ENCODE assay signal across 21 cellular contexts in genomic region chr9:114046876-114047275, GRCh38. TPM values are rescaled to one million over a fixed set of nuclear protein-coding genes. Genes with fewer than 3 reads are reported as not detected.
DNase-seq lines count a peak whose midpoint lies in the region; ATAC-seq and TF ChIP-seq lines count a peak whose summit lies in the region.
"Had no signal": no experiment of that assay in that cellular context is flagged by ENCODE, and none has a peak within 500 bp of the region (broad histone marks: within the 10 kb centered on the region; RNA-seq: fewer than 3 reads in every experiment).

No MANE protein-coding gene starts in this region.

- H3K27ac ChIP-seq in PC-3 (ENCODE audit: low read length), result no peak overlapping the region

- CTCF ChIA-PET in PC-3 (lab: Charles Lee), result no interaction called here

- POLR2A ChIA-PET in PC-3 (lab: Charles Lee; ENCODE audit: unreplicated experiment), result no interaction called here

- BruUV-seq in PC-3 (replicated peaks; lab: Mats Ljungman, UMichigan), result no TSS peak

- no peaks in the 10 kb centered on the region for H3F3A ChIP-seq in PC-3 (ENCODE audit: low read length, unreplicated experiment)

- H3K27me3 ChIP-seq in PC-3 (ENCODE audit: low read length), result no peaks in the 10 kb centered on the region
- H3K27me3 ChIP-seq: BE2C had no signal

- H3K9ac ChIP-seq in PC-3 (ENCODE audit: low read length), result no peak overlapping the region

- ATAC-seq in PC-3 (peak; percentile 84), GM18873 (IDR thresholded peaks at IDR 0.05; ENCODE audit: low FRiP score, unreplicated experiment) (no peak)

- H2AFZ ChIP-seq in PC-3 (ENCODE audit: low read length), result no peak overlapping the region

- DNase-seq in AG10803 (ENCODE audit: low read depth), result peak; percentile 49
- DNase-seq in HCEC 1CT, result peak; percentile 39
- peak; percentile 33 for DNase-seq in PC-3
- peak; percentile 50 for DNase-seq in fibroblast of villous mesenchyme (ENCODE audit: low read depth)
- DNase-seq in cortex of kidney (lab: John Stamatoyannopoulos, UW), result no peak
- no peak for DNase-seq in OCI-M1 (lab: John Stamatoyannopoulos, UW)
- no peak for DNase-seq in activated T-cell treated with anti-CD3 and anti-CD28 coated beads, Interleukin-2, amount 50 U/mL, for 48 hours
- DNase-seq: ACHN; BE2C; Calu3; CD4-positive, alpha-beta T cell; DMS53; NCI-H1417 treated with DMSO at 0.1 percent for 48 hours; NCI-H1930; NCI-H69; RPMI8226; SIG-M5 had no signal

- no peaks in the 10 kb centered on the region for H3K79me2 ChIP-seq in PC-3 (ENCODE audit: low read length)

- 0 out of 2 replicates have a peak overlapping the region, but pooled peaks have one; percentile 1 for H3K4me2 ChIP-seq in PC-3 (ENCODE audit: low read length)

- TF ChIP-seq CTCF in AG10803 (conservative IDR thresholded peaks at IDR 0.05; ENCODE audit: low read length) (no peak), PC-3 (conservative IDR thresholded peaks at IDR 0.05; ENCODE audit: low read depth, low read length) (no peak), fibroblast of villous mesenchyme (IDR thresholded peaks at IDR 0.05; ENCODE audit: insufficient read depth, low read depth, low read length) (no peak)

- no peaks in the 10 kb centered on the region for H4K20me1 ChIP-seq in PC-3 (ENCODE audit: low read length)

- no peaks in the 10 kb centered on the region; the same call in 1 of the 2 replicates for H3K36me3 ChIP-seq in PC-3 (ENCODE audit: low read depth, low read length)

- H3K4me1 ChIP-seq in PC-3 (ENCODE audit: insufficient read depth, low read length), result peaks cover 10% of the 10 kb centered on the region; the same call in 1 of the 2 replicates
- H3K4me1 ChIP-seq: BE2C had no signal

- H3K4me3 ChIP-seq in AG10803 (ENCODE audit: low read length) (no peak overlapping the region), PC-3 (ENCODE audit: low read length) (no peak overlapping the region), fibroblast of villous mesenchyme (ENCODE audit: low read depth, low read length) (no peak overlapping the region)

- intact Hi-C loops in PC-3 (cut with micrococcal nuclease), result no loop called here

- H3K9me2 ChIP-seq in PC-3 (replicated peaks; ENCODE audit: low read length), result no peaks in the 10 kb centered on the region

- no peaks in the 10 kb centered on the region for H3K9me3 ChIP-seq in PC-3 (ENCODE audit: low read length)
- H3K9me3 ChIP-seq: BE2C had no signal

RNA-seq across cellular contexts. Expression of gene AMBP, which starts 31.2 kb away (rescaled TPM):
- total RNA-seq in PC-3 (2014; rRNA removed) (0.22 TPM in 1 of 2 replicates, not detected in the other), fibroblast of villous mesenchyme (not detected in 2 replicates)
- total RNA-seq: CD4-positive, alpha-beta T cell; OCI-LY7; T-helper 1 cell treated with Interleukin-12 subunit alpha and Interleukin-12 subunit beta and Interleukin-4 antibody, amounts not matched to agents 30 ng/mL and 1 ng/mL, for 36 hours had no signal

RNA-seq across cellular contexts. Expression of gene KIF12, which starts 52.2 kb away (rescaled TPM):
- total RNA-seq in PC-3 (2014; rRNA removed), result 4.4 and 6.3 TPM in 2 replicates
- not detected in 2 replicates for total RNA-seq in fibroblast of villous mesenchyme
- total RNA-seq: CD4-positive, alpha-beta T cell; H4; OCI-LY7; T-helper 1 cell treated with Interleukin-12 subunit alpha and Interleukin-12 subunit beta and Interleukin-4 antibody, amounts not matched to agents 30 ng/mL and 1 ng/mL, for 36 hours had no signal

Comparison
In these comparisons a context has a peak if more than half of its experiments do, and no peak if none do; other contexts are left out.
1. DNase-seq: peak in AG10803 (single experiment), HCEC 1CT (single experiment), PC-3 (single experiment) and fibroblast of villous mesenchyme (single experiment); none in cortex of kidney (single experiment), OCI-M1 (single experiment) and activated T-cell treated with anti-CD3 and anti-CD28 coated beads, Interleukin-2, amount 50 U/mL, for 48 hours (0 of 2).